ENCODE assay signal across 12 cellular contexts in the genomic region with DNA sequence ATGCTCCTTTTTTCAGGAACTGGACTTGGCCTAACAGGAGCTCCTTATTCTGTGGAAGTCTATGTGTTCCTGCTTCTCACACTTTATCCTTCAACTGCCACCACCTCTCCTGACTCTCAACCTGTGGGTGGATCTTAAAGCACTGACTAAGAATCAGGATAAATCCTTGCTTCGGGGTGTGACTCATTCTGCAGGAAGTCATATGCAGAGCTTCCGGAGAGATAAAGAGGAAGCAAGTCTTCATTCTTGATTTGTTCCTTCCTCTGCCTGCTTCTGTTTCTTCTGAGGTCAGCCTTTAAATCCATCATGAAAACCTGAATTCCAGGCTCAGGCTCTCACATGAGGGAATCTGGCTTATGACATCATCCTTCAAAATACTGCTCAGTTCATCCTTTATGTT.
DNase-seq lines count a peak whose midpoint lies in the region; ATAC-seq, FAIRE-seq and TF ChIP-seq lines count a peak whose summit lies in the region.
"Had no signal": no experiment of that assay in that cellular context is flagged by ENCODE, and none has a peak within 500 bp of the region (broad histone marks: within the 10 kb centered on the region; RNA-seq: fewer than 3 reads in every experiment).

No MANE protein-coding gene starts in this region.

- H3K4me3 ChIP-seq in epithelial cell of esophagus (ENCODE audit: low read length): no peak overlapping the region
- H3K4me3 ChIP-seq: heart left ventricle had no signal

- no peak for FAIRE-seq in RCC 7860 (lab: Jason Lieb, UNC)

- no peak for TF ChIP-seq CTCF in epithelial cell of esophagus (IDR thresholded peaks at IDR 0.05; ENCODE audit: insufficient read depth, low read depth, low read length, missing control alignments)
- TF ChIP-seq CTCF in GM20000 (IDR thresholded peaks at IDR 0.05; ENCODE audit: extremely low read depth, missing control alignments): no peak

- DNase-seq in RCC 7860 (ENCODE audit: low spot score): peak; percentile 40
- DNase-seq in epithelial cell of esophagus (ENCODE audit: low read depth): peak; percentile 60
- peak; percentile 56 for DNase-seq in renal cortical epithelial cell (ENCODE audit: low read depth)
- no peak for DNase-seq in NOMO-1 treated with dmso at 0.1 percent for 144 hours (lab: John Stamatoyannopoulos, UW; ENCODE audit: unreplicated experiment)
- DNase-seq in GM20000 (ENCODE audit: low spot score): no peak
- DNase-seq: heart left ventricle, midbrain, NCI-H1105, NCI-H748 treated with DMSO at 0.1 percent for 48 hours, T-helper 17 cell had no signal

- ATAC-seq in HG02610 (IDR thresholded peaks at IDR 0.05; ENCODE audit: unreplicated experiment) (peak; percentile 43), HG03095 (IDR thresholded peaks at IDR 0.05; ENCODE audit: unreplicated experiment) (no peak)
- ATAC-seq: heart left ventricle, T-helper 17 cell had no signal

Comparison
In these comparisons a context has a peak if more than half of its experiments do, and no peak if none do; other contexts are left out.
1. DNase-seq: peak in RCC 7860 (single experiment), epithelial cell of esophagus (single experiment) and renal cortical epithelial cell (single experiment); none in NOMO-1 treated with dmso at 0.1 percent for 144 hours (single experiment) and GM20000 (single experiment).